In the genomic region with DNA sequence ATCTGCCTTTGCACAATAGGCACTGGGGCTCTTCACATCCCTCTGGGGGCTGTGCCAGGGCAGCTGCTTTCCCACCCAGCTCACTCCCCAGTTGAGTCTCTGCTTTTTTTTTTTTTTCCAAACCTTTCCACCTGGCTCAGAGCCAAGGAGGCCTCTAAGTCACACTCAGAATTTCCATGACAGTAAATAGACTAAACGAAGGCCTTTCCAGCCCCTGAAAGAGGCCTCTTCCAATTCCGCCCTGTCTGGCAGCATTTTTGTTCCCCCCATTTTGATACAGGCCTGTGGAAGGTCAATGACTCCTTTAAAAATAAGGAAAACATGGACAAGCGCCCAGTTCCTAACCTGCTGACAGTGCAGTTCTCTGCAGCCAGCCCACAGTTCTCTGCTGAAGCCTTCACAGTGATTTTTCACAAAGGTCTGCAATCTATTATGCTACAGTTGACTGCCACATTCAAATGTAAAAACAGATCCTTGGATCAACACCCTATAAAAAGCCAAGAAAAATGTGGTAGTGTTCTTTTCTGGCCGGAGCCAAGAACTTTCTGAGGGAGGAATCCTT, we compare ENCODE assay signal across 9 cellular contexts.
DNase-seq lines count a peak whose midpoint lies in the region; ATAC-seq and TF ChIP-seq lines count a peak whose summit lies in the region.
"Had no signal": no experiment of that assay in that cellular context is flagged by ENCODE, and none has a peak within 500 bp of the region (broad histone marks: within the 10 kb centered on the region; RNA-seq: fewer than 3 reads in every experiment).

No MANE protein-coding gene starts in this region.

- H3K9me3 ChIP-seq in lower lobe of right lung, result no peaks in the 10 kb centered on the region

- ATAC-seq in lower lobe of right lung (peak; percentile 66 to 82), GM18909 (IDR thresholded peaks at IDR 0.05; ENCODE audit: poor library complexity, unreplicated experiment) (no peak)

- H3K36me3 ChIP-seq in lower lobe of right lung, result no peaks in the 10 kb centered on the region

- peaks cover 35% of the 10 kb centered on the region for H3K4me1 ChIP-seq in lower lobe of right lung

- peak; percentile 12 for DNase-seq in stimulated activated CD4-positive, alpha-beta T cell treated with anti-CD3 and anti-CD28 coated beads, Interleukin-15, amount 100 ng/mL, for 24 hours
- DNase-seq in stimulated activated CD4-positive, alpha-beta T cell treated with anti-CD3 and anti-CD28 coated beads, Interleukin-2, amount 100 ng/mL, for 24 hours, result no peak
- DNase-seq in cerebellum (ENCODE audit: low spot score), result peak; percentile 6
- peak; percentile 66 for DNase-seq in lower lobe of right lung
- DNase-seq in ureter (ENCODE audit: low spot score), result peak; percentile 81
- no peak for DNase-seq in activated effector memory CD4-positive, alpha-beta T cell treated with Interleukin-2 at 50 U/mL for 16 hours
- DNase-seq in foreskin melanocyte, result no peak
- DNase-seq: DND-41 had no signal

- no peak for TF ChIP-seq CTCF in lower lobe of right lung (IDR thresholded peaks at IDR 0.05)

- intact Hi-C loops in lower lobe of right lung (cut with DNase I), result no loop called here

- H3K4me3 ChIP-seq in lower lobe of right lung, result no peak overlapping the region

- H3K27ac ChIP-seq in lower lobe of right lung, result peak overlapping the region; percentile 85

- no peaks in the 10 kb centered on the region for H3K27me3 ChIP-seq in lower lobe of right lung (ENCODE audit: low read depth)

Comparison
In these comparisons a context has a peak if more than half of its experiments do, and no peak if none do; other contexts are left out.
1. DNase-seq: peak in stimulated activated CD4-positive, alpha-beta T cell treated with anti-CD3 and anti-CD28 coated beads, Interleukin-15, amount 100 ng/mL, for 24 hours (single experiment), cerebellum (single experiment), lower lobe of right lung (single experiment) and ureter (single experiment); none in stimulated activated CD4-positive, alpha-beta T cell treated with anti-CD3 and anti-CD28 coated beads, Interleukin-2, amount 100 ng/mL, for 24 hours (0 of 2), activated effector memory CD4-positive, alpha-beta T cell treated with Interleukin-2 at 50 U/mL for 16 hours (single experiment) and foreskin melanocyte (single experiment).